ENCODE assay signal across 1 cellular context in genomic region chr20:35166242-35166830, GRCh38.
A peak's percentile ranks its signal among the peaks of the same experiment; 100 is the strongest.
TF ChIP-seq lines count a peak whose summit lies in the region.

No MANE protein-coding gene starts in this region.

TF ChIP-seq in K562, 482 proteins besides CTCF, POLR2A, EP300 and RAD21 (continued from another document):
- no peak for TF ChIP-seq NRF1 (conservative IDR thresholded peaks at IDR 0.05 in 1 of 2, IDR thresholded peaks at IDR 0.05 in 1 of 2)
- TF ChIP-seq ETV5 (CRISPR knock-in tag; IDR thresholded peaks at IDR 0.05; ENCODE audit: low read depth): peak; percentile 65; the same call in 1 of the 2 replicates
- no peak for TF ChIP-seq ZNF584 (CRISPR knock-in tag; IDR thresholded peaks at IDR 0.05; ENCODE audit: low read depth)
- TF ChIP-seq ETV6 (IDR thresholded peaks at IDR 0.05; ENCODE audit: borderline replicate concordance in 1 of 2, low read depth in 2 of 2, low read length in 1 of 2): peak; percentile 40 to 67; a peak in 2 of 4 replicates
- no peak for TF ChIP-seq ETV6 (CRISPR knock-in tag; IDR thresholded peaks at IDR 0.05; ENCODE audit: borderline replicate concordance)
- TF ChIP-seq GABPB2 (CRISPR knock-in tag; conservative IDR thresholded peaks at IDR 0.05): no peak
- no peak for TF ChIP-seq RFX1 (IDR thresholded peaks at IDR 0.05)
- 0 out of 2 replicates have a peak, but pooled peaks have one; percentile 11 for TF ChIP-seq VEZF1 (CRISPR knock-in tag; IDR thresholded peaks at IDR 0.05)
- TF ChIP-seq RBFOX2 (IDR thresholded peaks at IDR 0.05; ENCODE audit: low read depth, low read length): 0 out of 2 replicates have a peak, but pooled peaks have one; percentile 23
- no peak for TF ChIP-seq ZNF785 (CRISPR knock-in tag; IDR thresholded peaks at IDR 0.05)
- no peak for TF ChIP-seq TSC22D4 (tag; IDR thresholded peaks at IDR 0.05)
- no peak for TF ChIP-seq BCL6 (CRISPR knock-in tag; IDR thresholded peaks at IDR 0.05)
- TF ChIP-seq RBM14 (IDR thresholded peaks at IDR 0.05; ENCODE audit: borderline replicate concordance, insufficient read depth, low read depth, low read length): no peak
- TF ChIP-seq PREB (CRISPR knock-in tag; IDR thresholded peaks at IDR 0.05): no peak
- TF ChIP-seq SMAD3 (CRISPR knock-in tag; conservative IDR thresholded peaks at IDR 0.05): no peak
- TF ChIP-seq NUFIP1 (IDR thresholded peaks at IDR 0.05; ENCODE audit: partially characterized antibody): no peak
- 0 out of 2 replicates have a peak, but pooled peaks have one; percentile 18 for TF ChIP-seq TEAD4 (IDR thresholded peaks at IDR 0.05; ENCODE audit: low read length)
- no peak for TF ChIP-seq TEAD4 (CRISPR knock-in tag; IDR thresholded peaks at IDR 0.05; ENCODE audit: borderline replicate concordance)
- no peak for TF ChIP-seq BRF1 (IDR thresholded peaks at IDR 0.05; ENCODE audit: borderline replicate concordance, extremely low read depth, insufficient read length)
- TF ChIP-seq SMAD4 (CRISPR knock-in tag; conservative IDR thresholded peaks at IDR 0.05): peak; percentile 37; the same call in 1 of the 2 replicates
- TF ChIP-seq NCOR1 (IDR thresholded peaks at IDR 0.05): peak; percentile 27
- TF ChIP-seq ZNF124 (CRISPR knock-in tag; IDR thresholded peaks at IDR 0.05): no peak
- 0 out of 2 replicates have a peak, but pooled peaks have one; percentile 52 for TF ChIP-seq ZNF175 (CRISPR knock-in tag; IDR thresholded peaks at IDR 0.05; ENCODE audit: low read depth)
- TF ChIP-seq ZNF134 (CRISPR knock-in tag; conservative IDR thresholded peaks at IDR 0.05): no peak
- no peak for TF ChIP-seq TSHZ1 (CRISPR knock-in tag; IDR thresholded peaks at IDR 0.05)
- TF ChIP-seq ZNF79 (CRISPR knock-in tag; IDR thresholded peaks at IDR 0.05; ENCODE audit: low read depth): no peak
- TF ChIP-seq HOXB6 (CRISPR knock-in tag; IDR thresholded peaks at IDR 0.05; ENCODE audit: borderline replicate concordance): no peak
- no peak for TF ChIP-seq ATF2 (CRISPR knock-in tag; IDR thresholded peaks at IDR 0.05)
- no peak for TF ChIP-seq KLF1 (tag; IDR thresholded peaks at IDR 0.05)
- no peak for TF ChIP-seq ESRRA (IDR thresholded peaks at IDR 0.05; ENCODE audit: borderline replicate concordance, low read depth)
TF ChIP-seq in K562: peak in this region for 35.
